Comparison of ENCODE assay signal across 19 cellular contexts in the genomic region with DNA sequence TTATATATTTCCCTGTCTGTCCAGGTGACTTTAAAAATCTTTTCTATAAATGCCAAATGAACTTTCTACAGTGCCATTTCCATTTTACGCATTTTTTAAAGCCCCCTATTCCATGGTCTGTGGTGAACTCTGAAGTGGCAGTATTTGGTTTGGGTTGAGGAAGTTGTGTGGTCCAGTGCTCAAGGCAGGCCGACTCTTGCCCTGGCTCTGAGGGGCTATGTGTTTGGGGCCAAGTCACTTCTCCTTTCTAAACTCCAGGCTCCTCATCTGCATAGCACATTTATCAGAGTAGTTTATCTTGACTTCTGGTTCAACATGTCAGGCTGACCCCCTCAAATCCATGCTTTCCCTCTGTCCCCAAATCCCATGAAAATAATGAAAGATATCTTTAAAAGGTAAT. TPM values are rescaled to one million over a fixed set of nuclear protein-coding genes. Genes with fewer than 3 reads are reported as not detected.
DNase-seq lines count a peak whose midpoint lies in the region; TF ChIP-seq lines count a peak whose summit lies in the region.
"Had no signal": no experiment of that assay in that cellular context is flagged by ENCODE, and none has a peak within 500 bp of the region (broad histone marks: within the 10 kb centered on the region; RNA-seq: fewer than 3 reads in every experiment).

No MANE protein-coding gene starts in this region.

- peaks cover 0 to 31% (median 6%) of the 10 kb centered on the region in 6 donors for H3K36me3 ChIP-seq in spleen
- H3K36me3 ChIP-seq in esophagus squamous epithelium: peaks cover 0 to 32% (median 0%) of the 10 kb centered on the region in 3 donors
- H3K36me3 ChIP-seq: MG63 had no signal

- peaks cover under 1 to 36% (median 19%) of the 10 kb centered on the region in 6 donors for H3K4me1 ChIP-seq in spleen
- peaks cover 0 to 11% (median 0%) of the 10 kb centered on the region in 3 donors for H3K4me1 ChIP-seq in esophagus squamous epithelium

- POLR2A ChIA-PET in HEK293T (lab: Yijun Ruan, JAX): no interaction called here

- H3K27ac ChIP-seq in spleen: peak overlapping the region in 1 of 8 donors; percentile 24
- no peak overlapping the region for H3K27ac ChIP-seq in esophagus squamous epithelium
- H3K27ac ChIP-seq: KMS-11 had no signal

- H3K4me3 ChIP-seq in spleen (no peak overlapping the region), esophagus squamous epithelium (no peak overlapping the region)
- H3K4me3 ChIP-seq: MG63 had no signal

- DNase-seq in GDM1 (lab: John Stamatoyannopoulos, UW): peak; percentile 60
- DNase-seq in Kasumi-1 (lab: John Stamatoyannopoulos, UW): peak; percentile 40 to 54
- peak; percentile 72 for DNase-seq in spleen
- DNase-seq in NCI-H1092 treated with DMSO at 0.1 percent for 48 hours (lab: John Stamatoyannopoulos, UW): no peak
- DNase-seq in esophagus squamous epithelium (lab: John Stamatoyannopoulos, UW): no peak
- DNase-seq in HEK293T (ENCODE audit: extremely low spot score): no peak
- DNase-seq: Calu3; CD4-positive, alpha-beta memory T cell; DMS53; GOT3; MG63; NCI-H1436 treated with DMSO at 0.1 percent for 48 hours; NCI-H2081; NCI-H510A; NCI-H774; SIG-M5; SW 1271 had no signal

- H3K27me3 ChIP-seq in spleen (replicated peaks in 1 of 7): no peaks in the 10 kb centered on the region
- no peaks in the 10 kb centered on the region for H3K27me3 ChIP-seq in esophagus squamous epithelium
- H3K27me3 ChIP-seq: MG63 had no signal

- intact Hi-C loops in spleen (cut with DNase I; ENCODE audit: low total_unique reads) (loop anchor here (5.0 kb wide), 1 partner anchor 166 kb away; no protein-coding TSS in a partner anchor), esophagus squamous epithelium (cut with DNase I) (no loop called here)

- CTCF ChIA-PET in HEK293T (lab: Yijun Ruan, JAX): no interaction called here

- WGBS in spleen, 5 donors: 46 to 67% (median 59%) methylated on average over 2 of the region's 2 CpGs
- WGBS in esophagus squamous epithelium, 2 donors: 63 to 100% methylated on average over 2 of the region's 2 CpGs

- TF ChIP-seq CTCF in spleen (IDR thresholded peaks at IDR 0.05 in 8 of 11, conservative IDR thresholded peaks at IDR 0.05 in 3 of 11) (no peak), esophagus squamous epithelium (IDR thresholded peaks at IDR 0.05) (no peak)

- H3K9me3 ChIP-seq in spleen (no peaks in the 10 kb centered on the region), esophagus squamous epithelium (no peaks in the 10 kb centered on the region)
- H3K9me3 ChIP-seq: MG63 had no signal

- 0 out of 2 replicates have a peak, but pooled peaks have one; percentile 10 for TF ChIP-seq POLR2A in Raji (IDR thresholded peaks at IDR 0.05; ENCODE audit: insufficient read depth, low read depth, low read length)
- TF ChIP-seq POLR2A in spleen (IDR thresholded peaks at IDR 0.05): no peak
- TF ChIP-seq POLR2A in esophagus squamous epithelium (IDR thresholded peaks at IDR 0.05): no peak

TF ChIP-seq in HEK293T, 16 proteins besides CTCF, POLR2A, EP300 and RAD21:
- no peak for TF ChIP-seq HDGF (IDR thresholded peaks at IDR 0.05; ENCODE audit: borderline replicate concordance)
- TF ChIP-seq L3MBTL2 (conservative IDR thresholded peaks at IDR 0.05): no peak
- no peak for TF ChIP-seq SUZ12 (IDR thresholded peaks at IDR 0.05)
- TF ChIP-seq BHLHE40 (IDR thresholded peaks at IDR 0.05; ENCODE audit: borderline replicate concordance): no peak
- no peak for TF ChIP-seq CTBP1 (IDR thresholded peaks at IDR 0.05; ENCODE audit: borderline replicate concordance)
- no peak for TF ChIP-seq LEF1 (IDR thresholded peaks at IDR 0.05; ENCODE audit: borderline replicate concordance)
- TF ChIP-seq FOXK2 (IDR thresholded peaks at IDR 0.05): no peak
- TF ChIP-seq FOXM1 (IDR thresholded peaks at IDR 0.05; ENCODE audit: borderline replicate concordance): no peak
- TF ChIP-seq ZNF384 (IDR thresholded peaks at IDR 0.05): no peak
- no peak for TF ChIP-seq TARDBP (IDR thresholded peaks at IDR 0.05)
- no peak for TF ChIP-seq FOXA1 (IDR thresholded peaks at IDR 0.05)
- no peak for TF ChIP-seq ELF4 (IDR thresholded peaks at IDR 0.05)
- no peak for TF ChIP-seq NFRKB (IDR thresholded peaks at IDR 0.05)
- TF ChIP-seq ARNT (IDR thresholded peaks at IDR 0.05): no peak
- TF ChIP-seq, protein P1, sequence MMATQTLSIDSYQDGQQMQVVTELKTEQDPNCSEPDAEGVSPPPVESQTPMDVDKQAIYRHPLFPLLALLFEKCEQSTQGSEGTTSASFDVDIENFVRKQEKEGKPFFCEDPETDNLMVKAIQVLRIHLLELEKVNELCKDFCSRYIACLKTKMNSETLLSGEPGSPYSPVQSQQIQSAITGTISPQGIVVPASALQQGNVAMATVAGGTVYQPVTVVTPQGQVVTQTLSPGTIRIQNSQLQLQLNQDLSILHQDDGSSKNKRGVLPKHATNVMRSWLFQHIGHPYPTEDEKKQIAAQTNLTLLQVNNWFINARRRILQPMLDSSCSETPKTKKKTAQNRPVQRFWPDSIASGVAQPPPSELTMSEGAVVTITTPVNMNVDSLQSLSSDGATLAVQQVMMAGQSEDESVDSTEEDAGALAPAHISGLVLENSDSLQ (IDR thresholded peaks at IDR 0.05): no peak

RNA-seq across cellular contexts. Expression of gene TTC21A, which starts 14.1 kb away (rescaled TPM):
- total RNA-seq in spleen (10 to 100 TPM; 11.6 to 17.5 (median 13.2) TPM), esophagus squamous epithelium (1 to 10 TPM; 1.6 to 2.9 (median 2.5) TPM)
- polyA plus RNA-seq in spleen: 10 to 100 TPM; 15.2 to 34.3 (median 18.6) TPM

RNA-seq across cellular contexts. Expression of gene GORASP1, which starts 14.2 kb away (rescaled TPM):
- total RNA-seq in spleen (10 to 100 TPM; 47.3 to 74.5 (median 65.5) TPM), esophagus squamous epithelium (100 to 1,000 TPM in 1 of 4 donors, 10 to 100 TPM in 3; 26.4 to 102 (median 43.8) TPM)
- polyA plus RNA-seq in spleen: 10 to 100 TPM; 20.6 to 35.5 (median 26.3) TPM

RNA-seq across cellular contexts. Expression of gene CSRNP1, which starts 31.8 kb away (rescaled TPM):
- total RNA-seq in spleen: 10 to 100 TPM; 18.2 to 57.0 (median 34.6) TPM
- 10 to 100 TPM in 2 of 3 donors, 1 to 10 TPM in 1; 7.1 to 15.1 (median 10.2) TPM for polyA plus RNA-seq in spleen
- 10 to 100 TPM; 11.9 to 35.6 (median 19.7) TPM for total RNA-seq in esophagus squamous epithelium

Comparison
In these comparisons a context has a peak if more than half of its experiments do, and no peak if none do; other contexts are left out.
1. DNase-seq: peak in GDM1 (single experiment), Kasumi-1 (2 of 2) and spleen (single experiment); none in NCI-H1092 treated with DMSO at 0.1 percent for 48 hours (single experiment), esophagus squamous epithelium (single experiment) and HEK293T (single experiment).